Comparison of ENCODE assay signal across 27 cellular contexts in the genomic region with DNA sequence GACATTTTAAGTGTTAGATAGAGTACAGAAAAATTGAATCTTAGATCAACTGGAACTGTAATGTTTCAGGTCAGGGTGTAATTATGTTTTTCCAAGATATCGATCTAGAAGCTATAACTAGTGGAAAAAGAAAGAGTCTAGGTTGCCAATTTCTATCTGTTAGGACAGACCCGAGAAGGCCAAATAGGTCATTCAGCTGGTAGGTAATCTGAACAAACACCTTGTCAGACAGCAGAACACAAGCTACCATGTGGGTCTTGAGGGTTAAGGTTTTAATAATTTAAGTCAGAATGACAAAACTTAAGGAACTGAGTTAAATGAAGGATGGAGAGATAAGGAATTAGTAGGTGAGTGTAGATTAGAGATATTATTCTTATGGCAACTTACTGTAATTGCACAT.
"Had no signal": no experiment of that assay in that cellular context is flagged by ENCODE, and none has a peak within 500 bp of the region (broad histone marks: within the 10 kb centered on the region; RNA-seq: fewer than 3 reads in every experiment).

No MANE protein-coding gene starts in this region.

- ATAC-seq: left colon; left lung; lower lobe of right lung; naive thymus-derived CD8-positive, alpha-beta T cell; pancreas; right cardiac atrium; sciatic nerve; stimulated activated effector memory CD8-positive, alpha-beta T cell treated with anti-CD3 and anti-CD28 coated beads, Interleukin-12 subunit alpha, Interleukin-12 subunit beta, amount 100 ng/mL, for 72 hours had no signal

- H3K27ac ChIP-seq: left lung, lower lobe of right lung, pancreas, prostate gland, skin epidermis, suprapubic skin, tibial nerve, uterus had no signal

- H3K27me3 ChIP-seq: left lung, pancreas, suprapubic skin, tibial nerve, uterus had no signal

- H3K4me3 Mint-ChIP-seq: immature natural killer cell; naive thymus-derived CD8-positive, alpha-beta T cell; nephron; neural crest cell; stimulated activated effector memory CD8-positive, alpha-beta T cell treated with anti-CD3 and anti-CD28 coated beads, Interleukin-12 subunit alpha, Interleukin-12 subunit beta, amount 100 ng/mL, for 72 hours; stimulated activated naive CD8-positive, alpha-beta T cell treated with anti-CD3 and anti-CD28 coated beads, Interleukin-15, Interleukin-2, amounts not matched to agents 100 ng/mL and 50 ng/mL, for 24 hours; type B pancreatic cell had no signal

- H3K27me3 Mint-ChIP-seq: naive thymus-derived CD8-positive, alpha-beta T cell; stimulated activated naive CD8-positive, alpha-beta T cell treated with anti-CD3 and anti-CD28 coated beads, Interleukin-15, Interleukin-2, amounts not matched to agents 100 ng/mL and 50 ng/mL, for 24 hours; type B pancreatic cell had no signal

- DNase-seq: hypothalamus; immature natural killer cell; kidney; left colon; left lung; lower lobe of right lung; mammary epithelial cell; mesenchymal stem cell; naive thymus-derived CD8-positive, alpha-beta T cell; nucleus accumbens; pancreas; posterior cingulate gyrus; retina; right cardiac atrium; stimulated activated CD4-positive, alpha-beta T cell treated with anti-CD3 and anti-CD28 coated beads, Interleukin-4, amount 100 ng/mL, for 24 hours; stimulated activated naive CD4-positive, alpha-beta T cell; uterus had no signal

- H3K4me1 Mint-ChIP-seq: nephron, neural crest cell had no signal

- FAIRE-seq: kidney, pancreas had no signal

- H3K27ac Mint-ChIP-seq: immature natural killer cell; naive thymus-derived CD8-positive, alpha-beta T cell; nephron; stimulated activated effector memory CD8-positive, alpha-beta T cell treated with anti-CD3 and anti-CD28 coated beads, Interleukin-12 subunit alpha, Interleukin-12 subunit beta, amount 100 ng/mL, for 72 hours; stimulated activated naive CD8-positive, alpha-beta T cell treated with anti-CD3 and anti-CD28 coated beads, Interleukin-15, Interleukin-2, amounts not matched to agents 100 ng/mL and 50 ng/mL, for 24 hours; type B pancreatic cell had no signal

- H3K9me3 ChIP-seq: left lung, lower lobe of right lung, prostate gland, suprapubic skin, tibial nerve, uterus had no signal

- H3K9me3 Mint-ChIP-seq: immature natural killer cell; naive thymus-derived CD8-positive, alpha-beta T cell; nephron; neural crest cell; stimulated activated effector memory CD8-positive, alpha-beta T cell treated with anti-CD3 and anti-CD28 coated beads, Interleukin-12 subunit alpha, Interleukin-12 subunit beta, amount 100 ng/mL, for 72 hours; stimulated activated naive CD8-positive, alpha-beta T cell treated with anti-CD3 and anti-CD28 coated beads, Interleukin-15, Interleukin-2, amounts not matched to agents 100 ng/mL and 50 ng/mL, for 24 hours; type B pancreatic cell had no signal
